In genomic region chr4:139656614-139657486, GRCh38 we compare ENCODE assay signal across 8 cellular contexts. TPM values are rescaled to one million over a fixed set of nuclear protein-coding genes. Genes with fewer than 3 reads are reported as not detected.
DNase-seq lines count a peak whose midpoint lies in the region; ATAC-seq and TF ChIP-seq lines count a peak whose summit lies in the region.

No MANE protein-coding gene starts in this region.

- H3K9me3 ChIP-seq in DND-41 (ENCODE audit: insufficient read depth, low read length, severe bottlenecking) (no peaks in the 10 kb centered on the region), HUES6 (ENCODE audit: control insufficient read depth, insufficient read depth, low read depth, low read length) (no peaks in the 10 kb centered on the region), NT2/D1 (ENCODE audit: insufficient read depth, low read length) (no peaks in the 10 kb centered on the region), neural progenitor cell (ENCODE audit: low read depth) (no peaks in the 10 kb centered on the region)

- H2AFZ ChIP-seq in DND-41 (ENCODE audit: low read depth, low read length) (peak overlapping the region; percentile 57), neural progenitor cell (replicated peaks) (peak overlapping the region; percentile 1)

- H3K79me2 ChIP-seq in DND-41 (ENCODE audit: insufficient read depth, low read length) (no peaks in the 10 kb centered on the region), neural progenitor cell (ENCODE audit: low read depth) (no peaks in the 10 kb centered on the region)

- no peak overlapping the region for H3K4me3 ChIP-seq in DND-41 (ENCODE audit: low read depth in 1 of 2, low read length in 2 of 2)
- H3K4me3 ChIP-seq in HUES6 (ENCODE audit: low read depth, low read length): peak overlapping the region; percentile 28; the same call in 1 of the 2 replicates
- H3K4me3 ChIP-seq in NT2/D1 (ENCODE audit: insufficient read length, low read depth): no peak overlapping the region
- H3K4me3 ChIP-seq in neural progenitor cell: peak overlapping the region; percentile 21

- H3K36me3 Mint-ChIP-seq in activated T-cell treated with anti-CD3 and anti-CD28 coated beads, Interleukin-2, amount 50 U/mL, for 72 hours (ENCODE audit: insufficient read depth in 2 of 2): no peaks in the 10 kb centered on the region
- H3K36me3 Mint-ChIP-seq in neural progenitor cell: no peaks in the 10 kb centered on the region

- H3F3A ChIP-seq in neural progenitor cell (ENCODE audit: low read depth): peaks cover 14% of the 10 kb centered on the region

- peak; percentile 68 for DNase-seq in DND-41
- peak; percentile 46 for DNase-seq in NT2/D1 (ENCODE audit: low read depth, low spot score)
- peak; percentile 49 to 51 for DNase-seq in activated T-cell treated with anti-CD3 and anti-CD28 coated beads, Interleukin-2, amount 50 U/mL, for 72 hours
- peak; percentile 68 for DNase-seq in fibroblast of peridontal ligament (ENCODE audit: extremely low read depth)
- peak; percentile 88 for DNase-seq in neural progenitor cell (ENCODE audit: low spot score)
- DNase-seq in 8988T: no peak

- peak; percentile 97 for ATAC-seq in DND-41 (ENCODE audit: insufficient read depth, low read depth)
- peak; percentile 64 for ATAC-seq in GM21526 (IDR thresholded peaks at IDR 0.05; ENCODE audit: low FRiP score, unreplicated experiment)
- ATAC-seq in activated T-cell treated with anti-CD3 and anti-CD28 coated beads, Interleukin-2, amount 50 U/mL, for 72 hours (replicated peaks in 1 of 2): peak; percentile 41 to 47

- peak overlapping the region; percentile 11; the same call in 1 of the 2 replicates for H3K9ac ChIP-seq in DND-41 (ENCODE audit: low read depth, low read length)
- H3K9ac ChIP-seq in HUES6 (ENCODE audit: low read length): no peak overlapping the region
- H3K9ac ChIP-seq in NT2/D1 (ENCODE audit: insufficient read length, low read depth): peak overlapping the region; percentile 8
- no peak overlapping the region for H3K9ac ChIP-seq in neural progenitor cell

- H3K27ac ChIP-seq in DND-41 (ENCODE audit: low read length) (no peak overlapping the region), HUES6 (ENCODE audit: low read depth, low read length) (no peak overlapping the region), neural progenitor cell (no peak overlapping the region)

- no peaks in the 10 kb centered on the region for H3K27me3 ChIP-seq in DND-41 (ENCODE audit: insufficient read depth, low read length, poor library complexity)
- H3K27me3 ChIP-seq in HUES6 (ENCODE audit: control insufficient read depth, insufficient read depth, low read length): no peaks in the 10 kb centered on the region
- no peaks in the 10 kb centered on the region for H3K27me3 ChIP-seq in NT2/D1 (ENCODE audit: insufficient read depth, insufficient read length)
- no peaks in the 10 kb centered on the region for H3K27me3 ChIP-seq in neural progenitor cell

- peaks cover 11% of the 10 kb centered on the region for H3K4me1 ChIP-seq in DND-41 (ENCODE audit: insufficient read depth, low read length)
- peaks cover 22% of the 10 kb centered on the region for H3K4me1 ChIP-seq in HUES6 (ENCODE audit: control insufficient read depth, insufficient read depth, low read length)
- peaks cover 2% of the 10 kb centered on the region for H3K4me1 ChIP-seq in NT2/D1 (ENCODE audit: insufficient read depth, insufficient read length)
- peaks cover 19% of the 10 kb centered on the region for H3K4me1 ChIP-seq in neural progenitor cell

- TF ChIP-seq CTCF in DND-41 (IDR thresholded peaks at IDR 0.05; ENCODE audit: borderline replicate concordance, extremely low read depth, low read length, poor library complexity, severe bottlenecking) (peak; percentile 82), neural progenitor cell (IDR thresholded peaks at IDR 0.05) (peak; percentile 74)

- no peaks in the 10 kb centered on the region for H3K36me3 ChIP-seq in DND-41 (ENCODE audit: insufficient read depth, low read length)
- no peaks in the 10 kb centered on the region for H3K36me3 ChIP-seq in HUES6 (ENCODE audit: control insufficient read depth, insufficient read depth, low read length)
- no peaks in the 10 kb centered on the region for H3K36me3 ChIP-seq in NT2/D1 (ENCODE audit: insufficient read depth, insufficient read length, low read length)
- no peaks in the 10 kb centered on the region for H3K36me3 ChIP-seq in neural progenitor cell

- peak overlapping the region; percentile 95 for H3K27ac Mint-ChIP-seq in activated T-cell treated with anti-CD3 and anti-CD28 coated beads, Interleukin-2, amount 50 U/mL, for 72 hours
- H3K27ac Mint-ChIP-seq in neural progenitor cell: no peak overlapping the region

- no peaks in the 10 kb centered on the region for H4K20me1 ChIP-seq in DND-41 (ENCODE audit: insufficient read depth, low read length)
- H4K20me1 ChIP-seq in neural progenitor cell (ENCODE audit: low read depth): no peaks in the 10 kb centered on the region

- H3K9me3 Mint-ChIP-seq in activated T-cell treated with anti-CD3 and anti-CD28 coated beads, Interleukin-2, amount 50 U/mL, for 72 hours: no peaks in the 10 kb centered on the region
- no peaks in the 10 kb centered on the region for H3K9me3 Mint-ChIP-seq in neural progenitor cell

- peaks cover 43% of the 10 kb centered on the region for H3K4me1 Mint-ChIP-seq in activated T-cell treated with anti-CD3 and anti-CD28 coated beads, Interleukin-2, amount 50 U/mL, for 72 hours (ENCODE audit: low read depth)
- peaks cover 37% of the 10 kb centered on the region for H3K4me1 Mint-ChIP-seq in neural progenitor cell

- no peaks in the 10 kb centered on the region for H3K27me3 Mint-ChIP-seq in activated T-cell treated with anti-CD3 and anti-CD28 coated beads, Interleukin-2, amount 50 U/mL, for 72 hours (ENCODE audit: low read depth)
- H3K27me3 Mint-ChIP-seq in neural progenitor cell (ENCODE audit: insufficient read depth, low read depth): peaks cover 8% of the 10 kb centered on the region

- peak overlapping the region; percentile 37; the same call in 1 of the 2 replicates for H3K4me2 ChIP-seq in DND-41 (ENCODE audit: insufficient read depth, low read length)
- peak overlapping the region; percentile 64 for H3K4me2 ChIP-seq in neural progenitor cell

- H3K4me3 Mint-ChIP-seq in activated T-cell treated with anti-CD3 and anti-CD28 coated beads, Interleukin-2, amount 50 U/mL, for 72 hours: peak overlapping the region; percentile 84 to 87
- peak overlapping the region; percentile 16 for H3K4me3 Mint-ChIP-seq in neural progenitor cell

RNA-seq across cellular contexts. Expression of gene MGST2, which starts 8.8 kb away (rescaled TPM):
- 10 to 100 TPM in 1 of 2 donors, 1 to 10 TPM in 1; 8.2 to 17.6 TPM for total RNA-seq in activated T-cell treated with anti-CD3 and anti-CD28 coated beads, Interleukin-2, amount 50 U/mL, for 72 hours
- total RNA-seq in neural progenitor cell (ENCODE audit: low replicate concordance): 4.4 and 7.1 TPM in 2 replicates

Comparison
In these comparisons a context has a peak if more than half of its experiments do, and no peak if none do; other contexts are left out.
1. ATAC-seq: peak in every context shown above with its lines; median percentile 97 in DND-41; 64 in GM21526; 44 in activated T-cell treated with anti-CD3 and anti-CD28 coated beads, Interleukin-2, amount 50 U/mL, for 72 hours.
2. H3K4me3 ChIP-seq: peak in HUES6 (single experiment) and neural progenitor cell (single experiment); none in DND-41 (0 of 2) and NT2/D1 (single experiment).
3. H3K9ac ChIP-seq: peak in DND-41 (single experiment) and NT2/D1 (single experiment); none in HUES6 (single experiment) and neural progenitor cell (single experiment).